Comparison of ENCODE assay signal across 14 cellular contexts in genomic region chr7:102045681-102046372, GRCh38.
DNase-seq lines count a peak whose midpoint lies in the region; ATAC-seq, FAIRE-seq and TF ChIP-seq lines count a peak whose summit lies in the region.
"Had no signal": no experiment of that assay in that cellular context is flagged by ENCODE, and none has a peak within 500 bp of the region (broad histone marks: within the 10 kb centered on the region; RNA-seq: fewer than 3 reads in every experiment).

No MANE protein-coding gene starts in this region.

- H3K36me3 Mint-ChIP-seq in activated B cell treated with CpG ODN at 0.5 μM for 24 hours (ENCODE audit: low read depth): peaks cover 5% of the 10 kb centered on the region

- no peak overlapping the region for H3K4me3 Mint-ChIP-seq in activated B cell treated with CpG ODN at 0.5 μM for 24 hours
- H3K4me3 Mint-ChIP-seq: activated CD4-positive, alpha-beta memory T cell treated with anti-CD3 and anti-CD28 coated beads for 36 hours had no signal

- 80 to 91% (median 89%) methylated on average over 11 of the region's 11 CpGs for WGBS in small intestine, 3 donors

- DNase-seq in SKM-1 treated with dmso at 0.1 percent for 144 hours (lab: John Stamatoyannopoulos, UW; ENCODE audit: unreplicated experiment) (peak; percentile 4), SKM-1 (lab: John Stamatoyannopoulos, UW; ENCODE audit: unreplicated experiment) (no peak), activated B cell treated with CpG ODN at 0.5 μM for 24 hours (no peak), tibial artery (no peak), small intestine (no peak), SHP77 (lab: John Stamatoyannopoulos, UW) (no peak)
- DNase-seq: activated CD4-positive, alpha-beta memory T cell treated with anti-CD3 and anti-CD28 coated beads for 36 hours; activated effector memory CD4-positive, alpha-beta T cell treated with anti-CD3 and anti-CD28 coated beads, Interleukin-2, amount 50 U/mL, for 16 hours; Karpas-422 had no signal

- FAIRE-seq in small intestine (lab: Jason Lieb, UNC): no peak
- FAIRE-seq: A204.1, bronchial epithelial cell had no signal

- H3K4me1 ChIP-seq in muscle layer of colon (ENCODE audit: insufficient read depth, low read length) (peaks cover 14% of the 10 kb centered on the region), tibial artery (peaks cover 0 to 33% (median 11%) of the 10 kb centered on the region in 4 donors), small intestine (ENCODE audit: control insufficient read depth in 2 of 2, insufficient read depth in 1 of 2, low read depth in 1 of 2, low read length in 1 of 2) (no peaks in the 10 kb centered on the region)

- H3K9ac ChIP-seq in muscle layer of colon (ENCODE audit: low read length): peak overlapping the region; percentile 29

- no peaks in the 10 kb centered on the region for H3K9me3 Mint-ChIP-seq in activated B cell treated with CpG ODN at 0.5 μM for 24 hours
- H3K9me3 Mint-ChIP-seq: activated CD4-positive, alpha-beta memory T cell treated with anti-CD3 and anti-CD28 coated beads for 36 hours had no signal

- H3K9me3 ChIP-seq in muscle layer of colon (ENCODE audit: low read length) (no peaks in the 10 kb centered on the region), tibial artery (no peaks in the 10 kb centered on the region), small intestine (ENCODE audit: control insufficient read depth, low read depth) (no peaks in the 10 kb centered on the region)
- H3K9me3 ChIP-seq: upper lobe of left lung had no signal

- POLR2A ChIA-PET in activated B cell treated with CpG ODN at 0.5 μM for 24 hours (lab: Charles Lee): interaction anchor here (0.7 to 1.4 kb wide), 4 partner anchors 16 to 189 kb away, joined by 3 to 5 read pairs (median 3); no protein-coding TSS in a partner anchor

- intact Hi-C loops in activated B cell treated with CpG ODN at 0.5 μM for 24 hours (cut with micrococcal nuclease) (no loop called here), tibial artery (cut with DNase I; ENCODE audit: low total_unique reads) (no loop called here)

- CTCF ChIA-PET in activated B cell treated with CpG ODN at 0.5 μM for 24 hours (lab: Charles Lee): interaction anchor here (0.9 kb wide), 1 partner anchor 56 kb away, joined by 3 read pairs; no protein-coding TSS in a partner anchor

- H3K27ac ChIP-seq in muscle layer of colon (ENCODE audit: low read depth, low read length) (peak overlapping the region; percentile 29), tibial artery (peak overlapping the region in 1 of 2 donors; percentile 42), small intestine (ENCODE audit: low read depth in 1 of 2, low read length in 1 of 2) (no peak overlapping the region)

- no peak for TF ChIP-seq CTCF in activated B cell treated with CpG ODN at 0.5 μM for 24 hours (IDR thresholded peaks at IDR 0.05)
- TF ChIP-seq CTCF in tibial artery (IDR thresholded peaks at IDR 0.05): no peak

- H3K36me3 ChIP-seq in muscle layer of colon (ENCODE audit: insufficient read depth, low read length) (no peaks in the 10 kb centered on the region), tibial artery (no peaks in the 10 kb centered on the region), small intestine (ENCODE audit: control insufficient read depth in 2 of 2, insufficient read depth in 2 of 2, low read length in 2 of 2) (peaks cover 2% of the 10 kb centered on the region in 2 donors)

- H3K27me3 ChIP-seq in muscle layer of colon (ENCODE audit: control insufficient read depth in 1 of 2, insufficient read depth in 2 of 2, low read length in 2 of 2) (no peaks in the 10 kb centered on the region), tibial artery (no peaks in the 10 kb centered on the region), small intestine (ENCODE audit: control insufficient read depth in 2 of 2, insufficient read depth in 2 of 2, low read length in 2 of 2) (no peaks in the 10 kb centered on the region)
- H3K27me3 ChIP-seq: upper lobe of left lung had no signal

- H3K4me1 Mint-ChIP-seq in activated B cell treated with CpG ODN at 0.5 μM for 24 hours: peaks cover 44% of the 10 kb centered on the region

- peak overlapping the region in 1 of 2 donors; percentile 19 for H3K4me3 ChIP-seq in muscle layer of colon (ENCODE audit: low read depth in 1 of 2, low read length in 2 of 2)
- H3K4me3 ChIP-seq in tibial artery: peak overlapping the region; percentile 28 to 41
- H3K4me3 ChIP-seq in small intestine (ENCODE audit: low read depth in 1 of 2, low read length in 2 of 2): no peak overlapping the region

- H3K27me3 Mint-ChIP-seq in activated B cell treated with CpG ODN at 0.5 μM for 24 hours: no peaks in the 10 kb centered on the region
- H3K27me3 Mint-ChIP-seq: activated CD4-positive, alpha-beta memory T cell treated with anti-CD3 and anti-CD28 coated beads for 36 hours had no signal

- ATAC-seq in activated B cell treated with CpG ODN at 0.5 μM for 24 hours (ENCODE audit: low read depth): peak; percentile 14
- no peak for ATAC-seq in HG03520 (IDR thresholded peaks at IDR 0.05; ENCODE audit: unreplicated experiment)

- no peak overlapping the region for H3K27ac Mint-ChIP-seq in activated B cell treated with CpG ODN at 0.5 μM for 24 hours
- H3K27ac Mint-ChIP-seq: activated CD4-positive, alpha-beta memory T cell treated with anti-CD3 and anti-CD28 coated beads for 36 hours had no signal

Comparison
In these comparisons a context has a peak if more than half of its experiments do, and no peak if none do; other contexts are left out.
1. H3K4me3 ChIP-seq: peak in tibial artery (2 of 2); none in small intestine (0 of 2).